Comparison of ENCODE assay signal across 31 cellular contexts in the genomic region with DNA sequence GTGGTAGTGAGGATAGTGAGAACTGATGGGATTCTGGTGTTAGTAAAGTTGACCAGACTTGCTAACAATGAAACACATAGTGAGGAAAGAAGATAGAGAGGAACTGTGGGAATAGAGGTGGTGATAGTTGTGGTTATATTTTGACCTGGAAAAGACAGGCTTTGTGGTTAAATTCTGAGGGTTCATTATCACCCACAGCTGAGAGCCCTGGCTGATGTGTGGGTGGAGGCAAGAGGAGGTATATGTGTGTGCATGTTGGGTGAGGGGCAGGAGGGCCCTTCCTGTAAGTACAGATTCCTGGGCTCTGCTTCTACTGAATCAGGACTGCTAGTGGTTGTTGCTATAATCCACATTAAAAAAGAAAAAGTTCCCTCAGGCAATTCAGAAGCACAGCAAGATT.
DNase-seq lines count a peak whose midpoint lies in the region; ATAC-seq and FAIRE-seq lines count a peak whose summit lies in the region.
"Had no signal": no experiment of that assay in that cellular context is flagged by ENCODE, and none has a peak within 500 bp of the region (broad histone marks: within the 10 kb centered on the region; RNA-seq: fewer than 3 reads in every experiment).

No MANE protein-coding gene starts in this region.

- H3K4me3 ChIP-seq in BLaER1 treated with 17β-estradiol and CSF1 and Interleukin-3, amounts not matched to agents 10 nM and 100 nM = no peak overlapping the region
- H3K4me3 ChIP-seq: adrenal gland, left lung, SK-N-MC, suprapubic skin had no signal

- ATAC-seq in HG02798 (IDR thresholded peaks at IDR 0.05; ENCODE audit: poor library complexity, unreplicated experiment) (peak; percentile 39), GM21390 (IDR thresholded peaks at IDR 0.05; ENCODE audit: unreplicated experiment) (no peak)
- ATAC-seq: esophagus mucosa; foreskin keratinocyte; HCT116; left lung; naive thymus-derived CD4-positive, alpha-beta T cell; Panc1 had no signal

- H3K36me3 ChIP-seq in BLaER1 treated with 17β-estradiol and CSF1 and Interleukin-3, amounts not matched to agents 10 nM and 100 nM = no peaks in the 10 kb centered on the region
- H3K36me3 ChIP-seq: adrenal gland, left lung, suprapubic skin had no signal

- peaks cover 5 to 50% (median 14%) of the 10 kb centered on the region in 10 experiments for H3K4me1 ChIP-seq in BLaER1 treated with 17β-estradiol and CSF1 and Interleukin-3, amounts not matched to agents 10 nM and 100 nM
- H3K4me1 ChIP-seq: adrenal gland, Caco-2, foreskin keratinocyte, left lung, suprapubic skin had no signal

- FAIRE-seq in RCC 7860 (lab: Jason Lieb, UNC) = peak; percentile 52
- FAIRE-seq: bronchial epithelial cell, colon, GM12892 had no signal

- peak overlapping the region in 1 of 11 experiments; percentile 49; a peak in 1 of 22 replicates for H3K9ac ChIP-seq in BLaER1 treated with 17β-estradiol and CSF1 and Interleukin-3, amounts not matched to agents 10 nM and 100 nM

- no peaks in the 10 kb centered on the region for H3K27me3 ChIP-seq in BLaER1 treated with 17β-estradiol and CSF1 and Interleukin-3, amounts not matched to agents 10 nM and 100 nM
- H3K27me3 ChIP-seq: adrenal gland, left lung, suprapubic skin had no signal

- H3K9me3 ChIP-seq in BLaER1 treated with 17β-estradiol and CSF1 and Interleukin-3, amounts not matched to agents 10 nM and 100 nM (replicated peaks in 1 of 11) = no peaks in the 10 kb centered on the region
- H3K9me3 ChIP-seq: adrenal gland, Caco-2, left lung, suprapubic skin had no signal

- DNase-seq in RCC 7860 (ENCODE audit: low spot score) (peak; percentile 17), glomerular visceral epithelial cell (ENCODE audit: extremely low spot score) (peak; percentile 72), AG08395 (ENCODE audit: low spot score) (no peak), NCI-H1105 treated with DMSO at 0.1 percent for 48 hours (lab: John Stamatoyannopoulos, UW) (no peak), T1000 (lab: John Stamatoyannopoulos, UW) (no peak)
- DNase-seq: activated CD4-positive, CD25-positive, alpha-beta regulatory T cell; activated gamma-delta T cell; adrenal gland; Caco-2; DMS79 treated with DMSO at 0.1 percent for 48 hours; effector memory CD4-positive, alpha-beta T cell; foreskin keratinocyte; hippocampal formation; left lung; MM.1S; naive thymus-derived CD4-positive, alpha-beta T cell; NCI-H1436; NCI-H510A; occipital lobe; T-helper 2 cell had no signal

- peak overlapping the region; percentile 15 to 84 (median 33); a peak in 18 of 22 replicates for H3K4me2 ChIP-seq in BLaER1 treated with 17β-estradiol and CSF1 and Interleukin-3, amounts not matched to agents 10 nM and 100 nM

- H3K27ac ChIP-seq in BLaER1 treated with 17β-estradiol and CSF1 and Interleukin-3, amounts not matched to agents 10 nM and 100 nM = peak overlapping the region in 2 of 11 experiments; percentile 69 to 72; a peak in 3 of 22 replicates
- H3K27ac ChIP-seq: adrenal gland, foreskin keratinocyte, left lung, SK-N-MC, suprapubic skin had no signal

- H4K20me1 ChIP-seq in BLaER1 treated with 17β-estradiol and CSF1 and Interleukin-3, amounts not matched to agents 10 nM and 100 nM = no peaks in the 10 kb centered on the region

Comparison
In these comparisons a context has a peak if more than half of its experiments do, and no peak if none do; other contexts are left out.
1. DNase-seq: peak in RCC 7860 (single experiment) and glomerular visceral epithelial cell (single experiment); none in AG08395 (single experiment), NCI-H1105 treated with DMSO at 0.1 percent for 48 hours (single experiment) and T1000 (single experiment).